ENCODE assay signal across 22 cellular contexts in genomic region chr13:29948791-29949190, GRCh38.
"Had no signal": no experiment of that assay in that cellular context is flagged by ENCODE, and none has a peak within 500 bp of the region (broad histone marks: within the 10 kb centered on the region; RNA-seq: fewer than 3 reads in every experiment).

No MANE protein-coding gene starts in this region.

- H3K4me3 Mint-ChIP-seq: immature natural killer cell; stimulated activated naive B cell treated with anti-CD40 and anti-IgM and Interleukin-4, amounts not matched to agents 10 μg/mL and 1 μg/mL and 100 μg/mL, for 72 hours had no signal

- DNase-seq: effector memory CD4-positive, alpha-beta T cell; foreskin keratinocyte; immature natural killer cell; left cardiac atrium; left ventricle myocardium superior; midbrain; naive B cell; occipital lobe; posterior cingulate gyrus; stimulated activated CD4-positive, alpha-beta T cell treated with anti-CD3 and anti-CD28 coated beads, Interleukin-15, amount 100 ng/mL, for 24 hours; stimulated activated CD4-positive, alpha-beta T cell treated with anti-CD3 and anti-CD28 coated beads, Interleukin-1b, Interleukin-23, amount 100 ng/mL, for 48 hours; stimulated activated CD4-positive, alpha-beta T cell treated with anti-CD3 and anti-CD28 coated beads, Interleukin-4, amount 100 ng/mL, for 24 hours; stimulated activated naive B cell treated with anti-CD40 and anti-IgM and Interleukin-4, amounts not matched to agents 10 μg/mL and 1 μg/mL and 100 μg/mL, for 72 hours; stomach; substantia nigra; transverse colon had no signal

- H3K27ac Mint-ChIP-seq: immature natural killer cell; naive B cell; stimulated activated naive B cell treated with anti-CD40 and anti-IgM and Interleukin-4, amounts not matched to agents 10 μg/mL and 1 μg/mL and 100 μg/mL, for 72 hours had no signal

- H3K9me3 Mint-ChIP-seq: immature natural killer cell; naive B cell; nephron; stimulated activated naive B cell treated with anti-CD40 and anti-IgM and Interleukin-4, amounts not matched to agents 10 μg/mL and 1 μg/mL and 100 μg/mL, for 72 hours had no signal

- H3K36me3 Mint-ChIP-seq: immature natural killer cell; naive B cell; stimulated activated naive B cell treated with anti-CD40 and anti-IgM and Interleukin-4, amounts not matched to agents 10 μg/mL and 1 μg/mL and 100 μg/mL, for 72 hours had no signal

- H3K36me3 ChIP-seq: stomach, thoracic aorta, transverse colon had no signal

- H3K4me1 ChIP-seq: foreskin keratinocyte, transverse colon had no signal

- H3K4me3 ChIP-seq: lung, thoracic aorta, transverse colon had no signal

- FAIRE-seq: endometrium, keratinocyte had no signal

- H3K9me3 ChIP-seq: stomach, thoracic aorta, transverse colon had no signal

- H3K27ac ChIP-seq: foreskin keratinocyte, stomach, thoracic aorta, transverse colon had no signal

- ATAC-seq: esophagus mucosa; foreskin keratinocyte; left cardiac atrium; left ventricle myocardium superior; stimulated activated naive B cell treated with anti-CD40 and anti-IgM and Interleukin-4, amounts not matched to agents 10 μg/mL and 1 μg/mL and 100 μg/mL, for 72 hours had no signal

- H3K27me3 ChIP-seq: transverse colon had no signal
